ENCODE assay signal across 1 cellular context in the genomic region with DNA sequence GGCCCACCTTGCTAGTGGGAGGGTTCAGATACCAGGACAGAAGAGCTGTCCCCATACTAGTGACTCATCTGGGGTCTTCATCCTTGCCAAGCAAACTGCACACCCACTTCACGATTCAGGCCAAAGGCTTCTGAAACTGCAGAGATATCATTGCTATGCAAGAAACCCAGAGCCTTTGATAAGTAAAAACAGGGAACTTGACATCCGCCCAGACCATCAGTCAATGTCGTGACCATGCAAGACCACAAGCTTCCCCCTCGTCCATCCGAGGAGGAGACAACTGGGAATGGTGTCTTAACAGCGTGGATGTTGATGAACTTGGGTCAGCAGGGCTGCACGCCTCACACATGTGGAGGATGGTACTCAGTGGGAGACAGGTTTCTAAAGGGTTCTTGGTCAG.
A peak's percentile ranks its signal among the peaks of the same experiment; 100 is the strongest.
TF ChIP-seq lines count a peak whose summit lies in the region.

No MANE protein-coding gene starts in this region.

TF ChIP-seq in K562, 482 proteins besides CTCF, POLR2A, EP300 and RAD21 (continued from another document and continues in another):
- TF ChIP-seq CCNT2 (IDR thresholded peaks at IDR 0.05; ENCODE audit: borderline replicate concordance, extremely low read depth, insufficient read length, low read depth, low read length) (peak; percentile 39), ZNF766 (CRISPR knock-in tag; conservative IDR thresholded peaks at IDR 0.05) (peak; percentile 92), CBFA2T3 (IDR thresholded peaks at IDR 0.05) (peak; percentile 92), ARNT (IDR thresholded peaks at IDR 0.05) (no peak), SIRT6 (IDR thresholded peaks at IDR 0.05; ENCODE audit: low read depth, low read length) (no peak), MTA3 (IDR thresholded peaks at IDR 0.05; ENCODE audit: borderline replicate concordance) (0 out of 2 replicates have a peak, but pooled peaks have one; percentile 61), RCOR1 (IDR thresholded peaks at IDR 0.05; ENCODE audit: borderline replicate concordance in 1 of 2, low read depth in 2 of 2, low read length in 2 of 2) (peak in 1 of 2 experiments; percentile 62; a peak in 1 of 4 replicates), PHTF2 (CRISPR knock-in tag; IDR thresholded peaks at IDR 0.05) (no peak), SMARCA5 (IDR thresholded peaks at IDR 0.05) (no peak), ZBTB5 (IDR thresholded peaks at IDR 0.05) (no peak), L3MBTL2 (IDR thresholded peaks at IDR 0.05) (peak; percentile 60), ZBTB8A (IDR thresholded peaks at IDR 0.05; ENCODE audit: partially characterized antibody) (no peak), TBL1XR1 (IDR thresholded peaks at IDR 0.05; ENCODE audit: low read length in 2 of 2) (peak in 1 of 2 experiments; percentile 49; a peak in 1 of 4 replicates), ZNF436 (CRISPR knock-in tag; IDR thresholded peaks at IDR 0.05) (no peak), BRD9 (IDR thresholded peaks at IDR 0.05; ENCODE audit: low read depth, partially characterized antibody) (no peak), MYC (IDR thresholded peaks at IDR 0.05; ENCODE audit: low read depth, low read length) (0 out of 2 replicates have a peak, but pooled peaks have one; percentile 36), MYC (CRISPR knock-in tag; IDR thresholded peaks at IDR 0.05; ENCODE audit: borderline replicate concordance, low read depth) (no peak), ZNF583 (CRISPR knock-in tag; IDR thresholded peaks at IDR 0.05) (peak; percentile 53; the same call in 1 of the 2 replicates), CBX3 (IDR thresholded peaks at IDR 0.05; ENCODE audit: borderline replicate concordance in 1 of 2, low read length in 2 of 2) (peak in 1 of 2 experiments; percentile 34; a peak in 1 of 3 replicates), GTF2F1 (IDR thresholded peaks at IDR 0.05; ENCODE audit: low read depth, low read length) (no peak), RBFOX2 (IDR thresholded peaks at IDR 0.05; ENCODE audit: low read depth, low read length) (no peak), NCOA2 (IDR thresholded peaks at IDR 0.05; ENCODE audit: partially characterized antibody in 2 of 2) (no peak), ZNF143 (CRISPR knock-in tag; IDR thresholded peaks at IDR 0.05) (no peak), ZNF263 (CRISPR knock-in tag; IDR thresholded peaks at IDR 0.05; ENCODE audit: borderline replicate concordance) (no peak), SRSF7 (optimal IDR thresholded peaks at IDR 0.05; ENCODE audit: low read depth, low read length) (no peak), TAL1 (IDR thresholded peaks at IDR 0.05) (peak; percentile 73), SNIP1 (IDR thresholded peaks at IDR 0.05; ENCODE audit: low read depth) (no peak), SMARCA4 (IDR thresholded peaks at IDR 0.05) (peak; percentile 83), ZNF589 (CRISPR knock-in tag; IDR thresholded peaks at IDR 0.05; ENCODE audit: low read depth) (0 out of 2 replicates have a peak, but pooled peaks have one; percentile 21), NCOR1 (IDR thresholded peaks at IDR 0.05) (peak; percentile 79), KLF16 (IDR thresholded peaks at IDR 0.05) (peak; percentile 82), PTRF (tag; IDR thresholded peaks at IDR 0.05) (no peak), SMC3 (conservative IDR thresholded peaks at IDR 0.05; ENCODE audit: insufficient read depth, low read depth, low read length) (no peak), NEUROD1 (IDR thresholded peaks at IDR 0.05; ENCODE audit: borderline replicate concordance, low read depth, low read length, partially characterized antibody) (no peak), MTA1 (IDR thresholded peaks at IDR 0.05; ENCODE audit: borderline replicate concordance) (no peak; the same call in 1 of the 2 replicates)
- TF ChIP-seq, protein P1, sequence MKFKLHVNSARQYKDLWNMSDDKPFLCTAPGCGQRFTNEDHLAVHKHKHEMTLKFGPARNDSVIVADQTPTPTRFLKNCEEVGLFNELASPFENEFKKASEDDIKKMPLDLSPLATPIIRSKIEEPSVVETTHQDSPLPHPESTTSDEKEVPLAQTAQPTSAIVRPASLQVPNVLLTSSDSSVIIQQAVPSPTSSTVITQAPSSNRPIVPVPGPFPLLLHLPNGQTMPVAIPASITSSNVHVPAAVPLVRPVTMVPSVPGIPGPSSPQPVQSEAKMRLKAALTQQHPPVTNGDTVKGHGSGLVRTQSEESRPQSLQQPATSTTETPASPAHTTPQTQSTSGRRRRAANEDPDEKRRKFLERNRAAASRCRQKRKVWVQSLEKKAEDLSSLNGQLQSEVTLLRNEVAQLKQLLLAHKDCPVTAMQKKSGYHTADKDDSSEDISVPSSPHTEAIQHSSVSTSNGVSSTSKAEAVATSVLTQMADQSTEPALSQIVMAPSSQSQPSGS (CRISPR knock-in tag; IDR thresholded peaks at IDR 0.05), result no peak
- TF ChIP-seq, protein P2, sequence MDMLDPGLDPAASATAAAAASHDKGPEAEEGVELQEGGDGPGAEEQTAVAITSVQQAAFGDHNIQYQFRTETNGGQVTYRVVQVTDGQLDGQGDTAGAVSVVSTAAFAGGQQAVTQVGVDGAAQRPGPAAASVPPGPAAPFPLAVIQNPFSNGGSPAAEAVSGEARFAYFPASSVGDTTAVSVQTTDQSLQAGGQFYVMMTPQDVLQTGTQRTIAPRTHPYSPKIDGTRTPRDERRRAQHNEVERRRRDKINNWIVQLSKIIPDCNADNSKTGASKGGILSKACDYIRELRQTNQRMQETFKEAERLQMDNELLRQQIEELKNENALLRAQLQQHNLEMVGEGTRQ (CRISPR knock-in tag; IDR thresholded peaks at IDR 0.05), result no peak
- TF ChIP-seq, protein P3, sequence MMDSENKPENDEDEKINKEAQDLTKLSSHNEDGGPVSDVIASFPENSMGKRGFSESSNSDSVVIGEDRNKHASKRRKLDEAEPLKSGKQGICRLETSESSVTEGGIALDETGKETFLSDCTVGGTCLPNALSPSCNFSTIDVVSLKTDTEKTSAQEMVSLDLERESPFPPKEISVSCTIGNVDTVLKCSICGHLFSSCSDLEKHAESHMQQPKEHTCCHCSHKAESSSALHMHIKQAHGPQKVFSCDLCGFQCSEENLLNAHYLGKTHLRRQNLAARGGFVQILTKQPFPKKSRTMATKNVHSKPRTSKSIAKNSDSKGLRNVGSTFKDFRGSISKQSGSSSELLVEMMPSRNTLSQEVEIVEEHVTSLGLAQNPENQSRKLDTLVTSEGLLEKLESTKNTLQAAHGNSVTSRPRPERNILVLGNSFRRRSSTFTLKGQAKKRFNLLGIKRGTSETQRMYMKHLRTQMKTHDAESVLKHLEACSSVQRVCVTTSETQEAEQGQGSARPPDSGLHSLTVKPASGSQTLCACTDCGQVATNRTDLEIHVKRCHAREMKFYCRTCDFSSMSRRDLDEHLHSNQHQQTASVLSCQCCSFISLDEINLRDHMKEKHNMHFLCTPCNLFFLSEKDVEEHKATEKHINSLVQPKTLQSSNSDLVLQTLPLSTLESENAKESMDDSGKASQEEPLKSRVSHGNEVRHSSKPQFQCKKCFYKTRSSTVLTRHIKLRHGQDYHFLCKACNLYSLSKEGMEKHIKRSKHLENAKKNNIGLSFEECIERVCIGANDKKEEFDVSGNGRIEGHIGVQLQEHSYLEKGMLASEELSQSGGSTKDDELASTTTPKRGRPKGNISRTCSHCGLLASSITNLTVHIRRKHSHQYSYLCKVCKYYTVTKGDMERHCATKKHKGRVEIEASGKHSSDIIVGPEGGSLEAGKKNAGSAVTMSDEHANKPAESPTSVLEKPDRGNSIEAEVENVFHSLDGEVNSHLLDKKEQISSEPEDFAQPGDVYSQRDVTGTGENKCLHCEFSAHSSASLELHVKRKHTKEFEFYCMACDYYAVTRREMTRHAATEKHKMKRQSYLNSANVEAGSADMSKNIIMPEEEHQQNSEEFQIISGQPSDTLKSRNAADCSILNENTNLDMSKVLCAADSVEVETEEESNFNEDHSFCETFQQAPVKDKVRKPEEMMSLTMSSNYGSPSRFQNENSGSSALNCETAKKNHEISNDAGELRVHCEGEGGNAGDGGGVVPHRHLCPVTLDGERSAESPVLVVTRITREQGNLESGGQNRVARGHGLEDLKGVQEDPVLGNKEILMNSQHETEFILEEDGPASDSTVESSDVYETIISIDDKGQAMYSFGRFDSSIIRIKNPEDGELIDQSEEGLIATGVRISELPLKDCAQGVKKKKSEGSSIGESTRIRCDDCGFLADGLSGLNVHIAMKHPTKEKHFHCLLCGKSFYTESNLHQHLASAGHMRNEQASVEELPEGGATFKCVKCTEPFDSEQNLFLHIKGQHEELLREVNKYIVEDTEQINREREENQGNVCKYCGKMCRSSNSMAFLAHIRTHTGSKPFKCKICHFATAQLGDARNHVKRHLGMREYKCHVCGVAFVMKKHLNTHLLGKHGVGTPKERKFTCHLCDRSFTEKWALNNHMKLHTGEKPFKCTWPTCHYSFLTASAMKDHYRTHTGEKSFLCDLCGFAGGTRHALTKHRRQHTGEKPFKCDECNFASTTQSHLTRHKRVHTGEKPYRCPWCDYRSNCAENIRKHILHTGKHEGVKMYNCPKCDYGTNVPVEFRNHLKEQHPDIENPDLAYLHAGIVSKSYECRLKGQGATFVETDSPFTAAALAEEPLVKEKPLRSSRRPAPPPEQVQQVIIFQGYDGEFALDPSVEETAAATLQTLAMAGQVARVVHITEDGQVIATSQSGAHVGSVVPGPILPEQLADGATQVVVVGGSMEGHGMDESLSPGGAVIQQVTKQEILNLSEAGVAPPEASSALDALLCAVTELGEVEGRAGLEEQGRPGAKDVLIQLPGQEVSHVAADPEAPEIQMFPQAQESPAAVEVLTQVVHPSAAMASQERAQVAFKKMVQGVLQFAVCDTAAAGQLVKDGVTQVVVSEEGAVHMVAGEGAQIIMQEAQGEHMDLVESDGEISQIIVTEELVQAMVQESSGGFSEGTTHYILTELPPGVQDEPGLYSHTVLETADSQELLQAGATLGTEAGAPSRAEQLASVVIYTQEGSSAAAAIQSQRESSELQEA (IDR thresholded peaks at IDR 0.05; ENCODE audit: low read depth), result no peak
- TF ChIP-seq, protein P4, sequence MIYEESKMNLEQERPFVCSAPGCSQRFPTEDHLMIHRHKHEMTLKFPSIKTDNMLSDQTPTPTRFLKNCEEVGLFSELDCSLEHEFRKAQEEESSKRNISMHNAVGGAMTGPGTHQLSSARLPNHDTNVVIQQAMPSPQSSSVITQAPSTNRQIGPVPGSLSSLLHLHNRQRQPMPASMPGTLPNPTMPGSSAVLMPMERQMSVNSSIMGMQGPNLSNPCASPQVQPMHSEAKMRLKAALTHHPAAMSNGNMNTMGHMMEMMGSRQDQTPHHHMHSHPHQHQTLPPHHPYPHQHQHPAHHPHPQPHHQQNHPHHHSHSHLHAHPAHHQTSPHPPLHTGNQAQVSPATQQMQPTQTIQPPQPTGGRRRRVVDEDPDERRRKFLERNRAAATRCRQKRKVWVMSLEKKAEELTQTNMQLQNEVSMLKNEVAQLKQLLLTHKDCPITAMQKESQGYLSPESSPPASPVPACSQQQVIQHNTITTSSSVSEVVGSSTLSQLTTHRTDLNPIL (CRISPR knock-in tag; IDR thresholded peaks at IDR 0.05), result no peak
- TF ChIP-seq, protein P5, sequence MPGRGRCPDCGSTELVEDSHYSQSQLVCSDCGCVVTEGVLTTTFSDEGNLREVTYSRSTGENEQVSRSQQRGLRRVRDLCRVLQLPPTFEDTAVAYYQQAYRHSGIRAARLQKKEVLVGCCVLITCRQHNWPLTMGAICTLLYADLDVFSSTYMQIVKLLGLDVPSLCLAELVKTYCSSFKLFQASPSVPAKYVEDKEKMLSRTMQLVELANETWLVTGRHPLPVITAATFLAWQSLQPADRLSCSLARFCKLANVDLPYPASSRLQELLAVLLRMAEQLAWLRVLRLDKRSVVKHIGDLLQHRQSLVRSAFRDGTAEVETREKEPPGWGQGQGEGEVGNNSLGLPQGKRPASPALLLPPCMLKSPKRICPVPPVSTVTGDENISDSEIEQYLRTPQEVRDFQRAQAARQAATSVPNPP (IDR thresholded peaks at IDR 0.05; ENCODE audit: borderline replicate concordance, insufficient read depth, insufficient read length), result no peak
- TF ChIP-seq, protein P6, sequence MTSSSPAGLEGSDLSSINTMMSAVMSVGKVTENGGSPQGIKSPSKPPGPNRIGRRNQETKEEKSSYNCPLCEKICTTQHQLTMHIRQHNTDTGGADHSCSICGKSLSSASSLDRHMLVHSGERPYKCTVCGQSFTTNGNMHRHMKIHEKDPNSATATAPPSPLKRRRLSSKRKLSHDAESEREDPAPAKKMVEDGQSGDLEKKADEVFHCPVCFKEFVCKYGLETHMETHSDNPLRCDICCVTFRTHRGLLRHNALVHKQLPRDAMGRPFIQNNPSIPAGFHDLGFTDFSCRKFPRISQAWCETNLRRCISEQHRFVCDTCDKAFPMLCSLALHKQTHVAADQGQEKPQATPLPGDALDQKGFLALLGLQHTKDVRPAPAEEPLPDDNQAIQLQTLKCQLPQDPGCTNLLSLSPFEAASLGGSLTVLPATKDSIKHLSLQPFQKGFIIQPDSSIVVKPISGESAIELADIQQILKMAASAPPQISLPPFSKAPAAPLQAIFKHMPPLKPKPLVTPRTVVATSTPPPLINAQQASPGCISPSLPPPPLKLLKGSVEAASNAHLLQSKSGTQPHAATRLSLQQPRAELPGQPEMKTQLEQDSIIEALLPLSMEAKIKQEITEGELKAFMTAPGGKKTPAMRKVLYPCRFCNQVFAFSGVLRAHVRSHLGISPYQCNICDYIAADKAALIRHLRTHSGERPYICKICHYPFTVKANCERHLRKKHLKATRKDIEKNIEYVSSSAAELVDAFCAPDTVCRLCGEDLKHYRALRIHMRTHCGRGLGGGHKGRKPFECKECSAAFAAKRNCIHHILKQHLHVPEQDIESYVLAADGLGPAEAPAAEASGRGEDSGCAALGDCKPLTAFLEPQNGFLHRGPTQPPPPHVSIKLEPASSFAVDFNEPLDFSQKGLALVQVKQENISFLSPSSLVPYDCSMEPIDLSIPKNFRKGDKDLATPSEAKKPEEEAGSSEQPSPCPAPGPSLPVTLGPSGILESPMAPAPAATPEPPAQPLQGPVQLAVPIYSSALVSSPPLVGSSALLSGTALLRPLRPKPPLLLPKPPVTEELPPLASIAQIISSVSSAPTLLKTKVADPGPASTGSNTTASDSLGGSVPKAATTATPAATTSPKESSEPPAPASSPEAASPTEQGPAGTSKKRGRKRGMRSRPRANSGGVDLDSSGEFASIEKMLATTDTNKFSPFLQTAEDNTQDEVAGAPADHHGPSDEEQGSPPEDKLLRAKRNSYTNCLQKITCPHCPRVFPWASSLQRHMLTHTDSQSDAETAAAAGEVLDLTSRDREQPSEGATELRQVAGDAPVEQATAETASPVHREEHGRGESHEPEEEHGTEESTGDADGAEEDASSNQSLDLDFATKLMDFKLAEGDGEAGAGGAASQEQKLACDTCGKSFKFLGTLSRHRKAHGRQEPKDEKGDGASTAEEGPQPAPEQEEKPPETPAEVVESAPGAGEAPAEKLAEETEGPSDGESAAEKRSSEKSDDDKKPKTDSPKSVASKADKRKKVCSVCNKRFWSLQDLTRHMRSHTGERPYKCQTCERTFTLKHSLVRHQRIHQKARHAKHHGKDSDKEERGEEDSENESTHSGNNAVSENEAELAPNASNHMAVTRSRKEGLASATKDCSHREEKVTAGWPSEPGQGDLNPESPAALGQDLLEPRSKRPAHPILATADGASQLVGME (CRISPR knock-in tag; IDR thresholded peaks at IDR 0.05), result 0 out of 2 replicates have a peak, but pooled peaks have one; percentile 62
